In genomic region chr19:5292453-5292842, GRCh38 we compare ENCODE assay signal across 8 cellular contexts. TPM values are rescaled to one million over a fixed set of nuclear protein-coding genes. Genes with fewer than 3 reads are reported as not detected.
DNase-seq lines count a peak whose midpoint lies in the region; ATAC-seq, FAIRE-seq and TF ChIP-seq lines count a peak whose summit lies in the region.

No MANE protein-coding gene starts in this region.

- no peak overlapping the region for H2AFZ ChIP-seq in HCT116 (ENCODE audit: low read depth, low read length, poor library complexity, severe bottlenecking)

- WGBS in pancreas, 2 donors, result 3 to 4% methylated on average over 13 to 18 of the region's 19 CpGs

- H3K27me3 Mint-ChIP-seq in WTC11 (ENCODE audit: low read depth), result no peaks in the 10 kb centered on the region

- ATAC-seq in HCT116 (peak; percentile 68), WTC11 (peak; percentile 18), pancreas (peak; percentile 53 to 67 (median 61))

- no peaks in the 10 kb centered on the region for H4K20me1 ChIP-seq in HCT116 (ENCODE audit: insufficient read depth)

- H3K4me2 ChIP-seq in HCT116 (ENCODE audit: low read length), result peak overlapping the region; percentile 93

- H3K4me1 ChIP-seq in HCT116 (ENCODE audit: control insufficient read depth in 1 of 2, insufficient read depth in 2 of 2, low read length in 2 of 2), result peaks cover 3 to 16% of the 10 kb centered on the region in 2 experiments; a peak in 3 of 4 replicates
- peaks cover 7 to 32% (median 28%) of the 10 kb centered on the region in 3 donors for H3K4me1 ChIP-seq in pancreas

- CTCF ChIA-PET in HCT116 (lab: Charles Lee), result interaction anchor here (1.0 kb wide), 1 partner anchor 13 kb away, joined by 5 read pairs; no protein-coding TSS in a partner anchor
- CTCF ChIA-PET in WTC11 (lab: Charles Lee), result interaction anchor here (0.6 to 2.1 kb wide), 20 partner anchors 10 to 726 kb away, joined by 3 to 9 read pairs (median 4); no protein-coding TSS in a partner anchor

- RAD21 ChIA-PET in HCT116 (lab: Charles Lee; ENCODE audit: low non-redundant PET in 1 of 2, low total read pairs in 2 of 2, uncharacterized antibody in 2 of 2, unreplicated experiment in 2 of 2), result no interaction called here

- intact Hi-C loops in HCT116 (cut with micrococcal nuclease), result no loop called here
- intact Hi-C loops in pancreas (cut with DNase I), result no loop called here

- H3K36me3 Mint-ChIP-seq in WTC11, result no peaks in the 10 kb centered on the region

- peak overlapping the region; percentile 81; the same call in 1 of the 2 replicates for H3K27ac ChIP-seq in HCT116 (ENCODE audit: low read depth, low read length)
- peak overlapping the region in 2 of 4 donors; percentile 70 to 71 for H3K27ac ChIP-seq in pancreas

- no TSS peak for BruUV-seq in HCT116 (replicated peaks; lab: Mats Ljungman, UMichigan)

- H3K27ac Mint-ChIP-seq in WTC11, result no peak overlapping the region

- no peak for TF ChIP-seq RAD21 in HCT116 (IDR thresholded peaks at IDR 0.05; ENCODE audit: low read depth)

- TF ChIP-seq CTCF in HCT116 (IDR thresholded peaks at IDR 0.05 in 2 of 3, conservative IDR thresholded peaks at IDR 0.05 in 1 of 3; ENCODE audit: borderline replicate concordance in 1 of 3, insufficient read depth in 1 of 3, low read depth in 2 of 3, low read length in 2 of 3) (no peak), WTC11 (IDR thresholded peaks at IDR 0.05) (no peak), fibroblast of the aortic adventitia (IDR thresholded peaks at IDR 0.05; ENCODE audit: insufficient read depth, low read length) (no peak), pancreas (IDR thresholded peaks at IDR 0.05) (no peak)

- no peak for TF ChIP-seq POLR2A in HCT116 (IDR thresholded peaks at IDR 0.05; ENCODE audit: borderline replicate concordance, extremely low read depth, insufficient read depth, insufficient read length)

- H3K4me1 Mint-ChIP-seq in WTC11, result peaks cover 22% of the 10 kb centered on the region

- no peaks in the 10 kb centered on the region for H3K36me3 ChIP-seq in HCT116 (ENCODE audit: control insufficient read depth in 1 of 2, insufficient read depth in 2 of 2, low read length in 2 of 2)
- H3K36me3 ChIP-seq in pancreas, result no peaks in the 10 kb centered on the region

- H3K9me3 Mint-ChIP-seq in WTC11, result no peaks in the 10 kb centered on the region

- POLR2A ChIA-PET in HCT116 (lab: Charles Lee) (interaction anchor here (0.7 to 2.1 kb wide), 2 partner anchors 16 to 72 kb away, joined by 4 to 18 read pairs; no protein-coding TSS in a partner anchor), WTC11 (lab: Charles Lee) (interaction anchor here (0.7 to 1.3 kb wide), 3 partner anchors 10 to 48 kb away, joined by 3 to 5 read pairs (median 4); partner anchors contain the start of gene PTPRS)

- peak overlapping the region; percentile 57 to 69 for H3K4me3 ChIP-seq in HCT116 (replicated peaks in 1 of 2; ENCODE audit: low read depth in 1 of 2, low read length in 2 of 2)
- peak overlapping the region; percentile 85 for H3K4me3 ChIP-seq in fibroblast of the aortic adventitia (ENCODE audit: low read depth, low read length)
- peak overlapping the region; percentile 59 to 76 (median 70) for H3K4me3 ChIP-seq in pancreas

- DNase-seq in HCT116 (ENCODE audit: low read depth, low spot score) (no peak), WTC11 (ENCODE audit: low spot score) (no peak), fibroblast of the aortic adventitia (ENCODE audit: low read depth) (no peak), pancreas (peak in 4 of 6 donors; percentile 64 to 89 (median 82)), NCI-H2227 treated with DMSO at 0.1 percent for 48 hours (lab: John Stamatoyannopoulos, UW) (no peak), dedifferentiated amniotic fluid mesenchymal stem cell (ENCODE audit: extremely low spot score) (no peak), HT-29 (ENCODE audit: low spot score) (no peak)
- DNase-seq in effector CD4-positive, alpha-beta T cell, result no peak

- H3K27me3 ChIP-seq in HCT116 (ENCODE audit: insufficient read depth, low read length) (no peaks in the 10 kb centered on the region), pancreas (no peaks in the 10 kb centered on the region)

- peak overlapping the region; percentile 68 for H3K4me3 Mint-ChIP-seq in WTC11

- H3K9ac ChIP-seq in HCT116 (ENCODE audit: low read length), result peak overlapping the region; percentile 76

- H3K9me2 ChIP-seq in HCT116 (ENCODE audit: insufficient read depth), result no peaks in the 10 kb centered on the region

- no peaks in the 10 kb centered on the region for H3K9me3 ChIP-seq in HCT116 (ENCODE audit: control insufficient read depth in 1 of 2, insufficient read depth in 1 of 2, low read depth in 1 of 2, low read length in 2 of 2)
- no peaks in the 10 kb centered on the region for H3K9me3 ChIP-seq in pancreas

- FAIRE-seq in pancreas (lab: Jason Lieb, UNC), result no peak

- peaks cover 38% of the 10 kb centered on the region for H3K79me2 ChIP-seq in HCT116 (ENCODE audit: insufficient read depth, low read length)

TF ChIP-seq in HCT116, 20 proteins besides CTCF, POLR2A, EP300 and RAD21 (continues in another document):
- TF ChIP-seq MAX (IDR thresholded peaks at IDR 0.05) (no peak), EGR1 (IDR thresholded peaks at IDR 0.05; ENCODE audit: low read depth) (no peak), TCF7L2 (IDR thresholded peaks at IDR 0.05; ENCODE audit: borderline replicate concordance, extremely low read depth, insufficient read depth, insufficient read length) (no peak), EZH2 (IDR thresholded peaks at IDR 0.05) (no peak), POLR2AphosphoS5 (IDR thresholded peaks at IDR 0.05; ENCODE audit: low read depth, low read length) (no peak), JUND (IDR thresholded peaks at IDR 0.05) (no peak), SRF (IDR thresholded peaks at IDR 0.05; ENCODE audit: low read depth) (no peak), ELF1 (IDR thresholded peaks at IDR 0.05; ENCODE audit: borderline replicate concordance, low read depth) (no peak), CEBPB (IDR thresholded peaks at IDR 0.05; ENCODE audit: low read depth) (no peak), FOSL1 (IDR thresholded peaks at IDR 0.05; ENCODE audit: low read depth) (no peak), ZFX (IDR thresholded peaks at IDR 0.05) (no peak), SP1 (IDR thresholded peaks at IDR 0.05; ENCODE audit: low read depth) (no peak)

TF ChIP-seq in WTC11, 78 proteins besides CTCF, POLR2A, EP300 and RAD21:
- TF ChIP-seq SP1 (CRISPR knock-in tag; conservative IDR thresholded peaks at IDR 0.05) (peak; percentile 6; the same call in 1 of the 2 replicates), ATF3 (CRISPR knock-in tag; conservative IDR thresholded peaks at IDR 0.05) (no peak)

RNA-seq across cellular contexts. Expression of gene PTPRS, which starts 48.2 kb away (rescaled TPM):
- total RNA-seq in HCT116 (2021; ENCODE audit: unreplicated experiment) (123 TPM), WTC11 (2021) (201 to 253 TPM (median 244 TPM) in 3 replicates), fibroblast of the aortic adventitia (ENCODE audit: low replicate concordance) (126 and 193 TPM in 2 replicates), pancreas (10 to 100 TPM; 62.8 to 91.2 (median 73.9) TPM)
- 54.1 and 59.0 TPM in 2 replicates for polyA plus RNA-seq in HCT116 (2012)
- 10 to 100 TPM; 14.8 to 24.8 TPM for polyA plus RNA-seq in pancreas
- 0.03 and 0.08 TPM in 2 replicates for total RNA-seq in HT-29 (2014; rRNA removed; shearing (Covaris generic))

Comparison
In these comparisons a context has a peak if more than half of its experiments do, and no peak if none do; other contexts are left out.
1. ATAC-seq: peak in every context shown above with its lines; median percentile 68 in HCT116; 61 in pancreas; 18 in WTC11.
2. DNase-seq: peak in pancreas (4 of 6); none in HCT116 (single experiment), WTC11 (single experiment), fibroblast of the aortic adventitia (single experiment), effector CD4-positive, alpha-beta T cell (single experiment), NCI-H2227 treated with DMSO at 0.1 percent for 48 hours (single experiment), dedifferentiated amniotic fluid mesenchymal stem cell (single experiment) and HT-29 (single experiment).
3. RNA of gene PTPRS, which starts 48.2 kb away (total RNA-seq): 201 to 253 TPM in WTC11, 126 to 193 TPM in fibroblast of the aortic adventitia, 123 TPM in HCT116 (single experiment) and 62.8 to 91.2 TPM in pancreas; 0.03 to 0.08 TPM in HT-29; every median in the first group is over 10 times any median in the second.
4. Of the 4 proteins assayed by ChIP-seq in both WTC11 and HCT116: peak only in WTC11: SP1; only in HCT116: none; in both: none; in neither: 3.
5. Peak in every context shown above with its lines, with median percentiles within 50 percentile points of each other: H3K4me3 ChIP-seq.